9 cellular contexts compared by ENCODE assay signal in the genomic region with DNA sequence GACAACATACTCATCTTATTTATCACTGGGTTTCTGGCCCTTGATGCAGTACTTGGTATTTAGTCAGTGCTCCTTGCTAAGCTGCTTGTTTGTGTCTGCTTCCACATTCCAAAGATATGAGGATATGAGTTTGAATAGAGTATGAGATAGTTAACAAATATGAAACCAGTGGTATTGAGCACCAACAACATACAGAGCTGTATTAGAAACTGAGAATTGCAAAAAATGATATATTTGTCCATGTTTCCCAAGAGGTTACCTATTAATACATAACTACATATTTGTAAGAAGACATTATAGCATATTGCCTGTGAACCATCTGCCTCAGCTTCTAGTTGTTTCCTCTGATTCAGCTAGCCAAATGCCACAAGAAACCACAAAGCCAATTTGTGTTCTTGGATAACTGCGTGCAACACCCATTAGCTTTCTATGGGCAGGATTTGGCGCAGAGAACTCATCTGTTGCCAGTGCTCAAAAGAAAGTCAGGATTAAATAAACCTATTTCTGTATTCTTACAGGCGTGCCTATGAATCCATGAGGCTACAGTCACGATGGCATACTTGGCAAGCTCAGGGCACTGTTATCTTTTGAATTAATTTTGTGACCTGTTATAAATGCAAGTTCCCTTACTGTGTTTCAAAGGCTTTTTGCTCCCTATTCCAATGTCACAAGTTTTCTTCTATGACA.
DNase-seq lines count a peak whose midpoint lies in the region; ATAC-seq and TF ChIP-seq lines count a peak whose summit lies in the region.
"Had no signal": no experiment of that assay in that cellular context is flagged by ENCODE, and none has a peak within 500 bp of the region (broad histone marks: within the 10 kb centered on the region; RNA-seq: fewer than 3 reads in every experiment).

No MANE protein-coding gene starts in this region.

- intact Hi-C loops in right lobe of liver (cut with DNase I): loop anchor here in 1 of 2 donors (10.0 kb wide), 1 partner anchor 536 kb away; no protein-coding TSS in a partner anchor

- H3K36me3 Mint-ChIP-seq in stimulated activated effector memory CD8-positive, alpha-beta T cell treated with anti-CD3 and anti-CD28 coated beads, Interleukin-12 subunit alpha, Interleukin-12 subunit beta, amount 100 ng/mL, for 72 hours: no peaks in the 10 kb centered on the region
- no peaks in the 10 kb centered on the region for H3K36me3 Mint-ChIP-seq in endothelial cell (ENCODE audit: low read depth, unreplicated experiment)

- ATAC-seq in SK-N-SH treated with all-trans-retinoic acid at 6 μM for 48 hours (peak; percentile 88), right lobe of liver (no peak)
- ATAC-seq in stimulated activated effector memory CD8-positive, alpha-beta T cell treated with anti-CD3 and anti-CD28 coated beads, Interleukin-12 subunit alpha, Interleukin-12 subunit beta, amount 100 ng/mL, for 72 hours: no peak

- no peaks in the 10 kb centered on the region for H3K27me3 Mint-ChIP-seq in endothelial cell (ENCODE audit: unreplicated experiment)

- TF ChIP-seq CTCF in HFF-Myc (IDR thresholded peaks at IDR 0.05; ENCODE audit: low read depth, low read length, missing control alignments) (no peak), endothelial cell (IDR thresholded peaks at IDR 0.05; ENCODE audit: unreplicated experiment) (no peak), right lobe of liver (IDR thresholded peaks at IDR 0.05) (no peak)

- H3K9me3 ChIP-seq in skeletal muscle satellite cell (replicated peaks; ENCODE audit: low read length) (no peaks in the 10 kb centered on the region), right lobe of liver (no peaks in the 10 kb centered on the region)

- TF ChIP-seq POLR2A in right lobe of liver (IDR thresholded peaks at IDR 0.05): no peak

- no peak overlapping the region for H3K27ac ChIP-seq in right lobe of liver
- H3K27ac ChIP-seq: VCaP had no signal

- no peaks in the 10 kb centered on the region for H3K9me3 Mint-ChIP-seq in stimulated activated effector memory CD8-positive, alpha-beta T cell treated with anti-CD3 and anti-CD28 coated beads, Interleukin-12 subunit alpha, Interleukin-12 subunit beta, amount 100 ng/mL, for 72 hours
- no peaks in the 10 kb centered on the region for H3K9me3 Mint-ChIP-seq in endothelial cell (ENCODE audit: unreplicated experiment)

- H3K4me1 ChIP-seq in skeletal muscle satellite cell (ENCODE audit: control insufficient read depth, insufficient read depth, low read length) (peaks cover 35% of the 10 kb centered on the region), right lobe of liver (peaks cover 0 to 9% (median 3%) of the 10 kb centered on the region in 4 donors)

- WGBS in right lobe of liver (ENCODE audit: insufficient coverage, low coverage, low lambda C conversion rate, missing lambda C conversion rate): 64% methylated on average over 3 of the region's 4 CpGs

- H3K4me3 ChIP-seq in HFF-Myc (replicated peaks; ENCODE audit: low read depth, low read length) (no peak overlapping the region), skeletal muscle satellite cell (ENCODE audit: low read length) (peak overlapping the region; percentile 37), right lobe of liver (no peak overlapping the region)

- H3K27ac Mint-ChIP-seq in stimulated activated effector memory CD8-positive, alpha-beta T cell treated with anti-CD3 and anti-CD28 coated beads, Interleukin-12 subunit alpha, Interleukin-12 subunit beta, amount 100 ng/mL, for 72 hours: no peak overlapping the region
- H3K27ac Mint-ChIP-seq in endothelial cell (ENCODE audit: unreplicated experiment): no peak overlapping the region

- peak overlapping the region; percentile 83 for H3K9ac ChIP-seq in skeletal muscle satellite cell (ENCODE audit: low read depth, low read length)

- peak overlapping the region; percentile 75 for H3K4me2 ChIP-seq in skeletal muscle satellite cell (ENCODE audit: low read length)

- no peaks in the 10 kb centered on the region for H3K36me3 ChIP-seq in skeletal muscle satellite cell (ENCODE audit: insufficient read depth, low read length)
- no peaks in the 10 kb centered on the region for H3K36me3 ChIP-seq in right lobe of liver

- H3K27me3 ChIP-seq in skeletal muscle satellite cell (ENCODE audit: control insufficient read depth, insufficient read depth, low read length): no peaks in the 10 kb centered on the region
- H3K27me3 ChIP-seq in right lobe of liver: no peaks in the 10 kb centered on the region

- peak; percentile 82 for DNase-seq in HFF-Myc (ENCODE audit: extremely low read depth, low read depth)
- DNase-seq in foreskin melanocyte: peak; percentile 84
- no peak for DNase-seq in HK-2 (ENCODE audit: unreplicated experiment)
- no peak for DNase-seq in stimulated activated effector memory CD8-positive, alpha-beta T cell treated with anti-CD3 and anti-CD28 coated beads, Interleukin-12 subunit alpha, Interleukin-12 subunit beta, amount 100 ng/mL, for 72 hours (ENCODE audit: low spot score in 2 of 2)
- DNase-seq in endothelial cell (ENCODE audit: low spot score): no peak
- DNase-seq in right lobe of liver: no peak

- no peak overlapping the region for H3K4me3 Mint-ChIP-seq in stimulated activated effector memory CD8-positive, alpha-beta T cell treated with anti-CD3 and anti-CD28 coated beads, Interleukin-12 subunit alpha, Interleukin-12 subunit beta, amount 100 ng/mL, for 72 hours
- no peak overlapping the region for H3K4me3 Mint-ChIP-seq in endothelial cell (ENCODE audit: unreplicated experiment)

- peaks cover 9% of the 10 kb centered on the region for H3K4me1 Mint-ChIP-seq in stimulated activated effector memory CD8-positive, alpha-beta T cell treated with anti-CD3 and anti-CD28 coated beads, Interleukin-12 subunit alpha, Interleukin-12 subunit beta, amount 100 ng/mL, for 72 hours
- peaks cover 28% of the 10 kb centered on the region for H3K4me1 Mint-ChIP-seq in endothelial cell (ENCODE audit: unreplicated experiment)

TF ChIP-seq in SK-N-SH treated with all-trans-retinoic acid at 6 μM for 48 hours, 23 proteins besides CTCF, POLR2A, EP300 and RAD21:
- TF ChIP-seq SNAI2 (CRISPR knock-in tag; IDR thresholded peaks at IDR 0.05) (no peak), BACH2 (CRISPR knock-in tag; IDR thresholded peaks at IDR 0.05; ENCODE audit: borderline replicate concordance) (no peak), ISL1 (CRISPR knock-in tag; IDR thresholded peaks at IDR 0.05) (peak; percentile 76)
- TF ChIP-seq, protein P1, sequence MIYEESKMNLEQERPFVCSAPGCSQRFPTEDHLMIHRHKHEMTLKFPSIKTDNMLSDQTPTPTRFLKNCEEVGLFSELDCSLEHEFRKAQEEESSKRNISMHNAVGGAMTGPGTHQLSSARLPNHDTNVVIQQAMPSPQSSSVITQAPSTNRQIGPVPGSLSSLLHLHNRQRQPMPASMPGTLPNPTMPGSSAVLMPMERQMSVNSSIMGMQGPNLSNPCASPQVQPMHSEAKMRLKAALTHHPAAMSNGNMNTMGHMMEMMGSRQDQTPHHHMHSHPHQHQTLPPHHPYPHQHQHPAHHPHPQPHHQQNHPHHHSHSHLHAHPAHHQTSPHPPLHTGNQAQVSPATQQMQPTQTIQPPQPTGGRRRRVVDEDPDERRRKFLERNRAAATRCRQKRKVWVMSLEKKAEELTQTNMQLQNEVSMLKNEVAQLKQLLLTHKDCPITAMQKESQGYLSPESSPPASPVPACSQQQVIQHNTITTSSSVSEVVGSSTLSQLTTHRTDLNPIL (CRISPR knock-in tag; IDR thresholded peaks at IDR 0.05; ENCODE audit: low read depth): peak; percentile 69; the same call in 1 of the 2 replicates

Comparison
In these comparisons a context has a peak if more than half of its experiments do, and no peak if none do; other contexts are left out.
1. DNase-seq: peak in HFF-Myc (single experiment) and foreskin melanocyte (single experiment); none in HK-2 (single experiment), stimulated activated effector memory CD8-positive, alpha-beta T cell treated with anti-CD3 and anti-CD28 coated beads, Interleukin-12 subunit alpha, Interleukin-12 subunit beta, amount 100 ng/mL, for 72 hours (0 of 2), endothelial cell (single experiment) and right lobe of liver (0 of 3).